In the genomic region with DNA sequence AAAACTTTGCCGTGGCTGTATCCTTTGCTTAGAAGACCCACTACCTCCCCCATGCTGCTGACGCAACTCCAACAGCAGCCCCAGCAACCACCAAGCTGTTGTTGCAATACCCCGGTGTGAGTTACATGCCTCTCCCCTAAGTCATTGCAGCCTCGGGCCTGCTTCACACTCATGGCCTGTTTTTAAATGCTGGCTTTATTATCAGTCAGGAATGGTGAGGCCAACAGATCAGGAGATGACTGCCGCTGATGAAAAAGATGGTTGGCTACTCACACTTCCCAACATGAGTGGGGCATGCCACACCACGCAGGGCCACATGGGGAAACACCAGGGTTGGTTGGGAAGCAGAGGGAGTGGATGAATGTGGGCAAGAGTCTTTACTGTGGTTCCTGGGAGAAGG, we compare ENCODE assay signal across 12 cellular contexts.
A peak's percentile ranks its signal among the peaks of the same experiment; 100 is the strongest.
DNase-seq lines count a peak whose midpoint lies in the region; ATAC-seq, FAIRE-seq and TF ChIP-seq lines count a peak whose summit lies in the region.
"Had no signal": no experiment of that assay in that cellular context is flagged by ENCODE, and none has a peak within 500 bp of the region (broad histone marks: within the 10 kb centered on the region; RNA-seq: fewer than 3 reads in every experiment).

No MANE protein-coding gene starts in this region.

- no peak overlapping the region for H3K4me2 ChIP-seq in keratinocyte (ENCODE audit: control insufficient read depth, extremely low read depth, insufficient read depth, low read depth, low read length)

- ATAC-seq in activated naive CD4-positive, alpha-beta T cell treated with anti-CD3 and anti-CD28 coated beads, Interleukin-2, amount 50 U/mL, for 72 hours = no peak

- no peak for FAIRE-seq in keratinocyte (lab: Jason Lieb, UNC)
- FAIRE-seq: endothelial cell of umbilical vein had no signal

- no peaks in the 10 kb centered on the region for H4K20me1 ChIP-seq in keratinocyte (ENCODE audit: control insufficient read depth, extremely low read depth, insufficient read depth, low read length)

- DNase-seq in EH (ENCODE audit: low read depth) (peak; percentile 93), M059J (ENCODE audit: low read depth) (peak; percentile 72), astrocyte of the cerebellum (ENCODE audit: low read depth) (peak; percentile 40), keratinocyte (ENCODE audit: low read depth, low spot score) (peak; percentile 75), C1 segment of cervical spinal cord (lab: John Stamatoyannopoulos, UW) (no peak), mucosa of gallbladder (ENCODE audit: low spot score) (no peak), substantia nigra (lab: John Stamatoyannopoulos, UW) (no peak)
- no peak for DNase-seq in activated naive CD4-positive, alpha-beta T cell treated with anti-CD3 and anti-CD28 coated beads, Interleukin-2, amount 50 U/mL, for 72 hours (ENCODE audit: low spot score in 2 of 2)
- DNase-seq: activated T-cell treated with anti-CD3 and anti-CD28 coated beads, Interleukin-2, amount 50 U/mL, for 48 hours; NCI-H1694 treated with DMSO at 0.1 percent for 48 hours; NCI-H82 had no signal

- peaks cover 4% of the 10 kb centered on the region for H3K27me3 ChIP-seq in keratinocyte (ENCODE audit: control insufficient read depth, extremely low read depth, insufficient read depth, low read length)

- H3K27ac ChIP-seq in keratinocyte (ENCODE audit: control insufficient read depth, insufficient read depth, low read length) (no peak overlapping the region), substantia nigra (ENCODE audit: low read depth, low read length, poor library complexity, severe bottlenecking) (no peak overlapping the region)

- H2AFZ ChIP-seq in keratinocyte (ENCODE audit: control insufficient read depth, low read length) = no peak overlapping the region

- no peaks in the 10 kb centered on the region for H3K36me3 ChIP-seq in keratinocyte (ENCODE audit: control insufficient read depth in 2 of 2, extremely low read depth in 1 of 2, insufficient read depth in 2 of 2, low read length in 2 of 2)

- H3K36me3 Mint-ChIP-seq in activated naive CD4-positive, alpha-beta T cell treated with anti-CD3 and anti-CD28 coated beads, Interleukin-2, amount 50 U/mL, for 72 hours = no peaks in the 10 kb centered on the region

- no peaks in the 10 kb centered on the region for H3K9me3 Mint-ChIP-seq in activated naive CD4-positive, alpha-beta T cell treated with anti-CD3 and anti-CD28 coated beads, Interleukin-2, amount 50 U/mL, for 72 hours

- TF ChIP-seq CTCF in astrocyte of the cerebellum (IDR thresholded peaks at IDR 0.05; ENCODE audit: low read depth, low read length, missing control alignments) (no peak), keratinocyte (optimal IDR thresholded peaks at IDR 0.05 in 1 of 3, IDR thresholded peaks at IDR 0.05 in 1 of 3, conservative IDR thresholded peaks at IDR 0.05 in 1 of 3; ENCODE audit: extremely low read depth in 1 of 3, insufficient read depth in 2 of 3, low read length in 3 of 3) (no peak)

- no peaks in the 10 kb centered on the region for H3K4me1 ChIP-seq in keratinocyte (ENCODE audit: control insufficient read depth, extremely low read depth, insufficient read depth, low read length)

- H3K9ac ChIP-seq in keratinocyte (ENCODE audit: control insufficient read depth, extremely low read depth, insufficient read depth, low read length) = no peak overlapping the region

- H3K4me3 ChIP-seq in astrocyte of the cerebellum (ENCODE audit: low read depth, low read length) (no peak overlapping the region), keratinocyte (ENCODE audit: control insufficient read depth in 2 of 3, extremely low read depth in 1 of 3, insufficient read depth in 2 of 3, low read depth in 1 of 3, low read length in 3 of 3) (no peak overlapping the region)

- dilution Hi-C loops in keratinocyte (cut with MboI; ENCODE audit: extremely low pct_ligation_motif_present, low sequenced_read_pairs) = no loop called here

- no peaks in the 10 kb centered on the region for H3K9me3 ChIP-seq in keratinocyte (ENCODE audit: control insufficient read depth, low read depth, low read length)

- in situ Hi-C loops in astrocyte of the cerebellum (cut with HindIII; ENCODE audit: low sequenced_read_pairs) = no loop called here

- no peaks in the 10 kb centered on the region for H3K79me2 ChIP-seq in keratinocyte (ENCODE audit: control insufficient read depth, insufficient read depth, low read length)

- no peaks in the 10 kb centered on the region for H3K9me1 ChIP-seq in keratinocyte (ENCODE audit: control insufficient read depth, extremely low read depth, insufficient read depth, low read length)

- H3K27ac Mint-ChIP-seq in activated naive CD4-positive, alpha-beta T cell treated with anti-CD3 and anti-CD28 coated beads, Interleukin-2, amount 50 U/mL, for 72 hours = no peak overlapping the region

Comparison
In these comparisons a context has a peak if more than half of its experiments do, and no peak if none do; other contexts are left out.
1. DNase-seq: peak in EH (single experiment), M059J (single experiment), astrocyte of the cerebellum (single experiment) and keratinocyte (single experiment); none in C1 segment of cervical spinal cord (0 of 14), activated naive CD4-positive, alpha-beta T cell treated with anti-CD3 and anti-CD28 coated beads, Interleukin-2, amount 50 U/mL, for 72 hours (0 of 2), mucosa of gallbladder (single experiment) and substantia nigra (0 of 49).